19 cellular contexts compared by ENCODE assay signal in the genomic region with DNA sequence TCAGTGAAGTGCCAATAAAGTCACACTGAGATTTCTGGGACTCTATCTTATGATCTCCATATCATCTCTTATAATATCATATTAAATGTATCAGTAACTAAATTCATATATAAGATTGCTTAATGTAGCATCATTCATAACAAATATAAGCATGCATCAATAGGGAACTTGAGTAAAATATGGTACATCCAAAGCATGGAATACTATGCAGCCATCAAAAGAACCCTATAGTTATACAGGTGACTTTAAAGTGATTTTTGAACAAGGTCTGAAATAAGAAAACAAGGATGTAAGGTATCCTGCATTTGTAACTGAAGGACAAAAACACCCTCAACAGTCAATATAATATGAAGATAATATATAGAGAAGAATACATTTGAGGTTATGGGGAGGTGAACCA. TPM values are rescaled to one million over a fixed set of nuclear protein-coding genes. Genes with fewer than 3 reads are reported as not detected.
DNase-seq lines count a peak whose midpoint lies in the region; ATAC-seq, FAIRE-seq and TF ChIP-seq lines count a peak whose summit lies in the region.
"Had no signal": no experiment of that assay in that cellular context is flagged by ENCODE, and none has a peak within 500 bp of the region (broad histone marks: within the 10 kb centered on the region; RNA-seq: fewer than 3 reads in every experiment).

No MANE protein-coding gene starts in this region.

- CTCF ChIA-PET in HEK293 (lab: Yijun Ruan, JAX): no interaction called here

- FAIRE-seq in GM19239 (lab: Jason Lieb, UNC) (peak; percentile 14), colon (lab: Jason Lieb, UNC) (peak; percentile 21), pancreas (lab: Jason Lieb, UNC) (peak; percentile 69)
- FAIRE-seq: A204.1, GM12891 had no signal

- TF ChIP-seq EP300 in transverse colon (IDR thresholded peaks at IDR 0.05; ENCODE audit: low read depth): no peak

- TF ChIP-seq POLR2A in transverse colon (IDR thresholded peaks at IDR 0.05): no peak

- intact Hi-C loops in pancreas (cut with DNase I): no loop called here
- intact Hi-C loops in transverse colon (cut with DNase I; ENCODE audit: low total_unique reads): no loop called here

- H3K4me1 ChIP-seq in HEK293 (ENCODE audit: control insufficient read depth, insufficient read depth, low read length): no peaks in the 10 kb centered on the region
- H3K4me1 ChIP-seq in pancreas: no peaks in the 10 kb centered on the region
- no peaks in the 10 kb centered on the region for H3K4me1 ChIP-seq in transverse colon
- H3K4me1 ChIP-seq: BLaER1 treated with 17β-estradiol and CSF1 and Interleukin-3, amounts not matched to agents 10 nM and 100 nM; Caco-2 had no signal

- in situ Hi-C loops in transverse colon (cut with MboI; ENCODE audit: low pct_ligation_motif_present in 1 of 4, low pct_unique_long_range_greater_than_20kb in 1 of 4, low sequenced_read_pairs in 3 of 4): no loop called here

- H3K9me3 ChIP-seq in HEK293 (ENCODE audit: control insufficient read depth, insufficient read depth, low read depth, low read length): no peaks in the 10 kb centered on the region
- H3K9me3 ChIP-seq in pancreas: no peaks in the 10 kb centered on the region
- no peaks in the 10 kb centered on the region for H3K9me3 ChIP-seq in transverse colon
- H3K9me3 ChIP-seq: Caco-2 had no signal

- ATAC-seq in pancreas: no peak
- ATAC-seq: CD8-positive, alpha-beta T cell had no signal

- H3K27ac ChIP-seq in HEK293 (ENCODE audit: extremely low read depth, low read depth, low read length) (no peak overlapping the region), pancreas (no peak overlapping the region), transverse colon (no peak overlapping the region)
- H3K27ac ChIP-seq: BLaER1 treated with 17β-estradiol and CSF1 and Interleukin-3, amounts not matched to agents 10 nM and 100 nM; C4-2B had no signal

- H3K36me3 ChIP-seq in HEK293 (ENCODE audit: control insufficient read depth in 2 of 2, insufficient read depth in 1 of 2, low read length in 2 of 2): peaks cover 70 to 89% of the 10 kb centered on the region in 2 experiments
- no peaks in the 10 kb centered on the region for H3K36me3 ChIP-seq in pancreas
- no peaks in the 10 kb centered on the region for H3K36me3 ChIP-seq in transverse colon

- TF ChIP-seq CTCF in HEK293 (tag by site-specific recombination; IDR thresholded peaks at IDR 0.05) (no peak), pancreas (IDR thresholded peaks at IDR 0.05) (no peak), transverse colon (IDR thresholded peaks at IDR 0.05) (no peak)

- no peak for DNase-seq in GM19239 (ENCODE audit: insufficient read length, low spot score)
- DNase-seq in pancreas: no peak
- no peak for DNase-seq in transverse colon
- DNase-seq in NCI-H1105 treated with DMSO at 0.1 percent for 48 hours (lab: John Stamatoyannopoulos, UW): no peak
- no peak for DNase-seq in iPS-NIHi11 (ENCODE audit: low spot score)
- DNase-seq: 8988T; ACHN; Caco-2; Calu3; CD4-positive, alpha-beta T cell; CD8-positive, alpha-beta T cell; DMS79 treated with DMSO at 0.1 percent for 48 hours; GF-D8 had no signal

- H3K27me3 ChIP-seq in pancreas (no peaks in the 10 kb centered on the region), transverse colon (no peaks in the 10 kb centered on the region)

- H3K4me3 ChIP-seq in HEK293 (ENCODE audit: low read depth, low read length) (no peak overlapping the region), pancreas (no peak overlapping the region), transverse colon (no peak overlapping the region)
- H3K4me3 ChIP-seq: BLaER1 treated with 17β-estradiol and CSF1 and Interleukin-3, amounts not matched to agents 10 nM and 100 nM had no signal

- POLR2A ChIA-PET in HEK293 (lab: Yijun Ruan, JAX): no interaction called here

TF ChIP-seq in HEK293, 187 proteins besides CTCF, POLR2A, EP300 and RAD21:
- TF ChIP-seq, protein P1, sequence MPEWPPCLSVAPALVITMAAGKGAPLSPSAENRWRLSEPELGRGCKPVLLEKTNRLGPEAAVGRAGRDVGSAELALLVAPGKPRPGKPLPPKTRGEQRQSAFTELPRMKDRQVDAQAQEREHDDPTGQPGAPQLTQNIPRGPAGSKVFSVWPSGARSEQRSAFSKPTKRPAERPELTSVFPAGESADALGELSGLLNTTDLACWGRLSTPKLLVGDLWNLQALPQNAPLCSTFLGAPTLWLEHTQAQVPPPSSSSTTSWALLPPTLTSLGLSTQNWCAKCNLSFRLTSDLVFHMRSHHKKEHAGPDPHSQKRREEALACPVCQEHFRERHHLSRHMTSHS (tag by site-specific recombination; IDR thresholded peaks at IDR 0.05): no peak
- TF ChIP-seq ZNF174 (tag by site-specific recombination; IDR thresholded peaks at IDR 0.05) (no peak), ZNF560 (tag by site-specific recombination; IDR thresholded peaks at IDR 0.05; ENCODE audit: borderline replicate concordance) (no peak), ZNF146 (tag by site-specific recombination; IDR thresholded peaks at IDR 0.05) (peak; percentile 80)

RNA-seq across cellular contexts. Expression of a gene that starts 47.3 kb away (rescaled TPM):
- 100 to 1,000 TPM in 1 of 6 donors, 10 to 100 TPM in 5; 73.5 to 116 (median 77.9) TPM for total RNA-seq in pancreas
- 10 to 100 TPM; 29.8 to 38.6 TPM for polyA plus RNA-seq in pancreas
- 100 to 1,000 TPM in 1 of 4 donors, 10 to 100 TPM in 3; 65.1 to 104 (median 84.7) TPM for total RNA-seq in transverse colon
